Comparison of ENCODE assay signal across 8 cellular contexts in genomic region chr1:161131721-161132409, GRCh38. TPM values are rescaled to one million over a fixed set of nuclear protein-coding genes. Genes with fewer than 3 reads are reported as not detected.
DNase-seq lines count a peak whose midpoint lies in the region; ATAC-seq lines count a peak whose summit lies in the region.

No MANE protein-coding gene starts in this region.

- peaks cover 71% of the 10 kb centered on the region for H3K79me2 ChIP-seq in Karpas-422 (ENCODE audit: low read length)

- no peaks in the 10 kb centered on the region for H3K9me2 ChIP-seq in Karpas-422 (replicated peaks; ENCODE audit: insufficient read depth, low read length)

- peak overlapping the region; percentile 72 for H3K27ac ChIP-seq in Karpas-422 (ENCODE audit: low read length)
- peak overlapping the region; percentile 97 for H3K27ac ChIP-seq in cingulate gyrus (ENCODE audit: low read depth, low read length)

- no peak overlapping the region for H2AFZ ChIP-seq in Karpas-422 (ENCODE audit: low read length)

- H3K27me3 ChIP-seq in Karpas-422 (ENCODE audit: low read length) = no peaks in the 10 kb centered on the region

- no peaks in the 10 kb centered on the region for H4K20me1 ChIP-seq in Karpas-422 (ENCODE audit: insufficient read depth, low read depth, low read length)

- H3K4me1 ChIP-seq in Karpas-422 (ENCODE audit: low read length) = peaks cover 34% of the 10 kb centered on the region

- DNase-seq in EH (ENCODE audit: low read depth) (peak; percentile 39), Karpas-422 (peak; percentile 61), lung microvascular endothelial cell (ENCODE audit: low read depth in 2 of 2) (peak; percentile 22 to 35), NCI-H2171 treated with DMSO at 0.1 percent for 48 hours (lab: John Stamatoyannopoulos, UW) (no peak), globus pallidus (ENCODE audit: low spot score) (no peak)

- ATAC-seq in GM21528 (IDR thresholded peaks at IDR 0.05; ENCODE audit: low FRiP score, unreplicated experiment) = no peak
- no peak for ATAC-seq in HG02870 (IDR thresholded peaks at IDR 0.05; ENCODE audit: unreplicated experiment)

- H3K4me3 ChIP-seq in Karpas-422 (ENCODE audit: low read length) = peak overlapping the region; percentile 90

- peak overlapping the region; percentile 87 for H3K9ac ChIP-seq in Karpas-422 (ENCODE audit: low read length)

- peak overlapping the region; percentile 89 for H3K4me2 ChIP-seq in Karpas-422 (ENCODE audit: low read depth, low read length, poor library complexity, severe bottlenecking)

- H3K36me3 ChIP-seq in Karpas-422 (ENCODE audit: insufficient read depth, low read length) = peaks cover 20% of the 10 kb centered on the region

- no peaks in the 10 kb centered on the region for H3K9me3 ChIP-seq in Karpas-422 (ENCODE audit: low read length)

RNA-seq across cellular contexts. Expression of gene DEDD, which starts 0.6 kb away (rescaled TPM):
- total RNA-seq in Karpas-422 (2014; rRNA removed; shearing (Covaris generic); ENCODE audit: low replicate concordance) = 24.2 and 25.6 TPM in 2 replicates
- 23.1 and 31.9 TPM in 2 replicates for total RNA-seq in lung microvascular endothelial cell

RNA-seq across cellular contexts. Expression of gene NIT1, which starts 14.0 kb away (rescaled TPM):
- total RNA-seq in Karpas-422 (2014; rRNA removed; shearing (Covaris generic); ENCODE audit: low replicate concordance) = 41.5 and 44.0 TPM in 2 replicates
- 9.6 and 13.1 TPM in 2 replicates for total RNA-seq in lung microvascular endothelial cell

RNA-seq across cellular contexts. Expression of gene PFDN2, which starts 14.0 kb away (rescaled TPM):
- total RNA-seq in Karpas-422 (2014; rRNA removed; shearing (Covaris generic); ENCODE audit: low replicate concordance) = 34.1 and 71.0 TPM in 2 replicates
- total RNA-seq in lung microvascular endothelial cell = 22.9 and 36.3 TPM in 2 replicates

RNA-seq across cellular contexts. Expression of gene UFC1, which starts 21.9 kb away (rescaled TPM):
- 72.5 and 100.0 TPM in 2 replicates for total RNA-seq in Karpas-422 (2014; rRNA removed; shearing (Covaris generic); ENCODE audit: low replicate concordance)
- total RNA-seq in lung microvascular endothelial cell = 111 and 133 TPM in 2 replicates

RNA-seq across cellular contexts. Expression of gene USP21, which starts 27.4 kb away (rescaled TPM):
- total RNA-seq in Karpas-422 (2014; rRNA removed; shearing (Covaris generic); ENCODE audit: low replicate concordance) = 21.9 and 43.9 TPM in 2 replicates
- total RNA-seq in lung microvascular endothelial cell = 2.8 and 4.6 TPM in 2 replicates

Comparison
In these comparisons a context has a peak if more than half of its experiments do, and no peak if none do; other contexts are left out.
1. DNase-seq: peak in EH (single experiment), Karpas-422 (single experiment) and lung microvascular endothelial cell (2 of 2); none in NCI-H2171 treated with DMSO at 0.1 percent for 48 hours (single experiment) and globus pallidus (single experiment).